Comparison of ENCODE assay signal across 1 cellular context in the genomic region with DNA sequence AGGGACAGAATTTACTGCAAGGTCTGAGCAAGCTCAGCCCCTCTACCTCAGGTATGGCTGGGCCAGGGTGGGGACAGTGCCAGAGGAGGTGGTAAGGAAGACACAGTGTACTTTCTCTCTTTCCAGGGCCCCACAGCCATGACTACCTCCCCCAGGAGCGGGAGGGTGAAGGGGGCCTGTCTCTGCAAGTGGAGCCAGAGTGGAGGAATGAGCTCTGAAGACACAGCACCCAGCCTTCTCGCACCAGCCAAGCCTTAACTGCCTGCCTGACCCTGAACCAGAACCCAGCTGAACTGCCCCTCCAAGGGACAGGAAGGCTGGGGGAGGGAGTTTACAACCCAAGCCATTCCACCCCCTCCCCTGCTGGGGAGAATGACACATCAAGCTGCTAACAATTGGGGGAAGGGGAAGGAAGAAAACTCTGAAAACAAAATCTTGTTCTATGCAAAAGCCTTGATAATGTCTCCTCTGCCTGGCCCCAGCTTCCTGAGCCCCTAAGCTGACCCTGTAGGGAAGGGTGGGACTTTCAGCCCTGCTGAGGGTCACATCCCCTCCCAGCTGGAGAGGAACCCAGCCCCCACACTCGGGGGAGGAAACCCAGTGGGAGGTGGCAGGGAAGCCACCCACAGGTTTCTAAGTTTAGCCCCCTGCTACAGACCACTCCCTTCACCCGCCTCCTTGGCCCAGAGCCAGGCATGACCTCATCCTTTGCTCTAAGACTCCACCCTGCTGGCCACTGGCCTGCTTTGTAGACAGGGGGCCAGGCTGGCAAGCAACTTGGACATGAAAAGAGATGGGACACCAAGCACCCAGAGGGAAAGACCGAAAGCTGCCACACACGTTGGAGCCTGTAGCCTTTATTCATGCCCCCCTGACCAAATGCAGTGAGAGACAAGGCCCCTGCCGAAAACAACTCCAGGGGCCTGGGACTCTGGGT.
TF ChIP-seq lines count a peak whose summit lies in the region.

No MANE protein-coding gene starts in this region.

TF ChIP-seq in HepG2, 621 proteins besides CTCF, POLR2A, EP300 and RAD21 (continued from another document and continues in another):
- no peak for TF ChIP-seq ZNF558 (CRISPR knock-in tag; IDR thresholded peaks at IDR 0.05; ENCODE audit: borderline replicate concordance)
- no peak for TF ChIP-seq FOXP1 (IDR thresholded peaks at IDR 0.05)
- TF ChIP-seq FOXP1 (CRISPR knock-in tag; IDR thresholded peaks at IDR 0.05), result peak; percentile 25; the same call in 1 of the 2 replicates
- no peak for TF ChIP-seq ELF4 (CRISPR knock-in tag; IDR thresholded peaks at IDR 0.05; ENCODE audit: borderline replicate concordance)
- TF ChIP-seq SRSF9 (IDR thresholded peaks at IDR 0.05; ENCODE audit: borderline replicate concordance, insufficient read depth, low read depth, low read length, poor library complexity, severe bottlenecking), result no peak
- peak; percentile 25; the same call in 1 of the 2 replicates for TF ChIP-seq MYC (CRISPR knock-in tag; IDR thresholded peaks at IDR 0.05; ENCODE audit: borderline replicate concordance)
- TF ChIP-seq, protein P1, sequence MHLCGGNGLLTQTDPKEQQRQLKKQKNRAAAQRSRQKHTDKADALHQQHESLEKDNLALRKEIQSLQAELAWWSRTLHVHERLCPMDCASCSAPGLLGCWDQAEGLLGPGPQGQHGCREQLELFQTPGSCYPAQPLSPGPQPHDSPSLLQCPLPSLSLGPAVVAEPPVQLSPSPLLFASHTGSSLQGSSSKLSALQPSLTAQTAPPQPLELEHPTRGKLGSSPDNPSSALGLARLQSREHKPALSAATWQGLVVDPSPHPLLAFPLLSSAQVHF (CRISPR knock-in tag; IDR thresholded peaks at IDR 0.05), result no peak
- TF ChIP-seq ZNF547 (CRISPR knock-in tag; IDR thresholded peaks at IDR 0.05), result 0 out of 2 replicates have a peak, but pooled peaks have one; percentile 71
- TF ChIP-seq ZSCAN25 (CRISPR knock-in tag; IDR thresholded peaks at IDR 0.05), result peak; percentile 57; the same call in 1 of the 2 replicates
- TF ChIP-seq JUND (CRISPR knock-in tag; IDR thresholded peaks at IDR 0.05), result peak; percentile 92
- no peak for TF ChIP-seq FOXM1 (CRISPR knock-in tag; IDR thresholded peaks at IDR 0.05)
- no peak for TF ChIP-seq SOX13 (IDR thresholded peaks at IDR 0.05)
- TF ChIP-seq SOX13 (CRISPR knock-in tag; conservative IDR thresholded peaks at IDR 0.05 in 1 of 2, IDR thresholded peaks at IDR 0.05 in 1 of 2), result peak in 1 of 2 experiments; percentile 45; a peak in 1 of 4 replicates
- TF ChIP-seq HIVEP1 (CRISPR knock-in tag; IDR thresholded peaks at IDR 0.05), result peak; percentile 57; the same call in 1 of the 2 replicates
- TF ChIP-seq ZNF414 (CRISPR knock-in tag; IDR thresholded peaks at IDR 0.05), result peak; percentile 46; the same call in 1 of the 2 replicates
- TF ChIP-seq ZFP1 (CRISPR knock-in tag; IDR thresholded peaks at IDR 0.05), result peak; percentile 33; the same call in 1 of the 2 replicates
- TF ChIP-seq CEBPB (IDR thresholded peaks at IDR 0.05; ENCODE audit: borderline replicate concordance, low read depth, low read length), result no peak
- TF ChIP-seq HDAC6 (IDR thresholded peaks at IDR 0.05; ENCODE audit: low read depth, low read length), result no peak
- TF ChIP-seq KAT8 (CRISPR knock-in tag; IDR thresholded peaks at IDR 0.05), result 0 out of 2 replicates have a peak, but pooled peaks have one; percentile 25
- no peak for TF ChIP-seq KAT2B (IDR thresholded peaks at IDR 0.05; ENCODE audit: borderline replicate concordance, low read depth, low read length)
- peak; percentile 58; the same call in 1 of the 2 replicates for TF ChIP-seq CHD4 (IDR thresholded peaks at IDR 0.05; ENCODE audit: borderline replicate concordance, low read length)
- peak; percentile 71; the same call in 1 of the 2 replicates for TF ChIP-seq MIER3 (CRISPR knock-in tag; IDR thresholded peaks at IDR 0.05; ENCODE audit: borderline replicate concordance)
- TF ChIP-seq RARG (CRISPR knock-in tag; IDR thresholded peaks at IDR 0.05; ENCODE audit: low read depth), result no peak
- peak; percentile 31; the same call in 1 of the 2 replicates for TF ChIP-seq PHF21A (CRISPR knock-in tag; IDR thresholded peaks at IDR 0.05)
- TF ChIP-seq ATF7 (IDR thresholded peaks at IDR 0.05), result peak; percentile 89
- peak; percentile 97 for TF ChIP-seq ATF7 (CRISPR knock-in tag; IDR thresholded peaks at IDR 0.05)
- no peak for TF ChIP-seq SNAI1 (CRISPR knock-in tag; IDR thresholded peaks at IDR 0.05; ENCODE audit: borderline replicate concordance)
- TF ChIP-seq, protein P2, sequence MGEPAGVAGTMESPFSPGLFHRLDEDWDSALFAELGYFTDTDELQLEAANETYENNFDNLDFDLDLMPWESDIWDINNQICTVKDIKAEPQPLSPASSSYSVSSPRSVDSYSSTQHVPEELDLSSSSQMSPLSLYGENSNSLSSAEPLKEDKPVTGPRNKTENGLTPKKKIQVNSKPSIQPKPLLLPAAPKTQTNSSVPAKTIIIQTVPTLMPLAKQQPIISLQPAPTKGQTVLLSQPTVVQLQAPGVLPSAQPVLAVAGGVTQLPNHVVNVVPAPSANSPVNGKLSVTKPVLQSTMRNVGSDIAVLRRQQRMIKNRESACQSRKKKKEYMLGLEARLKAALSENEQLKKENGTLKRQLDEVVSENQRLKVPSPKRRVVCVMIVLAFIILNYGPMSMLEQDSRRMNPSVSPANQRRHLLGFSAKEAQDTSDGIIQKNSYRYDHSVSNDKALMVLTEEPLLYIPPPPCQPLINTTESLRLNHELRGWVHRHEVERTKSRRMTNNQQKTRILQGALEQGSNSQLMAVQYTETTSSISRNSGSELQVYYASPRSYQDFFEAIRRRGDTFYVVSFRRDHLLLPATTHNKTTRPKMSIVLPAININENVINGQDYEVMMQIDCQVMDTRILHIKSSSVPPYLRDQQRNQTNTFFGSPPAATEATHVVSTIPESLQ (CRISPR knock-in tag; conservative IDR thresholded peaks at IDR 0.05), result no peak
- peak; percentile 53; the same call in 1 of the 3 replicates for TF ChIP-seq MXI1 (IDR thresholded peaks at IDR 0.05; ENCODE audit: borderline replicate concordance, low read depth, low read length)
- 0 out of 2 replicates have a peak, but pooled peaks have one; percentile 25 for TF ChIP-seq MEIS2 (CRISPR knock-in tag; IDR thresholded peaks at IDR 0.05)
- TF ChIP-seq ZSCAN22 (CRISPR knock-in tag; IDR thresholded peaks at IDR 0.05), result no peak
- TF ChIP-seq NCOA2 (CRISPR knock-in tag; IDR thresholded peaks at IDR 0.05), result 0 out of 2 replicates have a peak, but pooled peaks have one; percentile 26
- TF ChIP-seq MLLT10 (CRISPR knock-in tag; IDR thresholded peaks at IDR 0.05), result no peak
- peak; percentile 61 for TF ChIP-seq POLR2G (IDR thresholded peaks at IDR 0.05; ENCODE audit: low read depth, low read length)
- peak; percentile 34; the same call in 1 of the 2 replicates for TF ChIP-seq KDM5B (CRISPR knock-in tag; IDR thresholded peaks at IDR 0.05; ENCODE audit: borderline replicate concordance)
- no peak for TF ChIP-seq ZNF362 (CRISPR knock-in tag; IDR thresholded peaks at IDR 0.05; ENCODE audit: borderline replicate concordance)
- peak; percentile 73; the same call in 1 of the 2 replicates for TF ChIP-seq FOXC1 (CRISPR knock-in tag; IDR thresholded peaks at IDR 0.05; ENCODE audit: borderline replicate concordance)
- 0 out of 2 replicates have a peak, but pooled peaks have one; percentile 13 for TF ChIP-seq ZNF670 (CRISPR knock-in tag; IDR thresholded peaks at IDR 0.05; ENCODE audit: borderline replicate concordance)
- TF ChIP-seq RARA (CRISPR knock-in tag; IDR thresholded peaks at IDR 0.05), result peak; percentile 50
- peak; percentile 59; the same call in 1 of the 2 replicates for TF ChIP-seq ZGPAT (CRISPR knock-in tag; IDR thresholded peaks at IDR 0.05)
- no peak for TF ChIP-seq KDM3A (CRISPR knock-in tag; IDR thresholded peaks at IDR 0.05; ENCODE audit: low read depth)
- TF ChIP-seq ZBTB7B (CRISPR knock-in tag; IDR thresholded peaks at IDR 0.05), result peak; percentile 61; the same call in 1 of the 2 replicates
- TF ChIP-seq ETV5 (CRISPR knock-in tag; IDR thresholded peaks at IDR 0.05; ENCODE audit: borderline replicate concordance), result peak; percentile 29; the same call in 1 of the 2 replicates
- TF ChIP-seq ATF3 (CRISPR knock-in tag; IDR thresholded peaks at IDR 0.05), result 0 out of 2 replicates have a peak, but pooled peaks have one; percentile 23
- peak; percentile 100 for TF ChIP-seq ATF2 (CRISPR knock-in tag; IDR thresholded peaks at IDR 0.05)
- TF ChIP-seq ZNF225 (CRISPR knock-in tag; IDR thresholded peaks at IDR 0.05), result no peak
- no peak for TF ChIP-seq ZNF263 (CRISPR knock-in tag; IDR thresholded peaks at IDR 0.05)
- TF ChIP-seq ZNF605 (CRISPR knock-in tag; IDR thresholded peaks at IDR 0.05), result 0 out of 2 replicates have a peak, but pooled peaks have one; percentile 35
- no peak; the same call in 1 of the 2 replicates for TF ChIP-seq ZNF431 (CRISPR knock-in tag; IDR thresholded peaks at IDR 0.05; ENCODE audit: borderline replicate concordance, low read depth)
- no peak for TF ChIP-seq ZNF737 (CRISPR knock-in tag; IDR thresholded peaks at IDR 0.05; ENCODE audit: borderline replicate concordance)
- peak; percentile 15; the same call in 1 of the 2 replicates for TF ChIP-seq HDAC2 (CRISPR knock-in tag; IDR thresholded peaks at IDR 0.05)
- no peak for TF ChIP-seq ARID2 (CRISPR knock-in tag; IDR thresholded peaks at IDR 0.05; ENCODE audit: borderline replicate concordance)
- TF ChIP-seq, protein P3, sequence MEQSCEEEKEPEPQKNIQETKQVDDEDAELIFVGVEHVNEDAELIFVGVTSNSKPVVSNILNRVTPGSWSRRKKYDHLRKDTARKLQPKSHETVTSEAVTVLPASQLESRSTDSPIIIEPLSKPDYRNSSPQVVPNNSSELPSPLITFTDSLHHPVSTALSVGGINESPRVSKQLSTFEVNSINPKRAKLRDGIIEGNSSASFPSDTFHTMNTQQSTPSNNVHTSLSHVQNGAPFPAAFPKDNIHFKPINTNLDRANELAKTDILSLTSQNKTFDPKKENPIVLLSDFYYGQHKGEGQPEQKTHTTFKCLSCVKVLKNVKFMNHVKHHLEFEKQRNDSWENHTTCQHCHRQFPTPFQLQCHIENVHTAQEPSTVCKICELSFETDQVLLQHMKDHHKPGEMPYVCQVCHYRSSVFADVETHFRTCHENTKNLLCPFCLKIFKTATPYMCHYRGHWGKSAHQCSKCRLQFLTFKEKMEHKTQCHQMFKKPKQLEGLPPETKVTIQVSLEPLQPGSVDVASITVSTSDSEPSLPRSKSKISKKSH (CRISPR knock-in tag; IDR thresholded peaks at IDR 0.05; ENCODE audit: borderline replicate concordance), result no peak; the same call in 1 of the 2 replicates
- 0 out of 2 replicates have a peak, but pooled peaks have one; percentile 32 for TF ChIP-seq GABPB1 (CRISPR knock-in tag; IDR thresholded peaks at IDR 0.05)
- no peak for TF ChIP-seq TBX3 (IDR thresholded peaks at IDR 0.05; ENCODE audit: borderline replicate concordance)
- no peak for TF ChIP-seq TFDP2 (CRISPR knock-in tag; IDR thresholded peaks at IDR 0.05)
- 0 out of 2 replicates have a peak, but pooled peaks have one; percentile 19 for TF ChIP-seq ESRRA (CRISPR knock-in tag; IDR thresholded peaks at IDR 0.05; ENCODE audit: low read depth)
- TF ChIP-seq ZNF615 (CRISPR knock-in tag; IDR thresholded peaks at IDR 0.05; ENCODE audit: borderline replicate concordance), result 0 out of 2 replicates have a peak, but pooled peaks have one; percentile 73
